ENCODE assay signal across 31 cellular contexts in the genomic region with DNA sequence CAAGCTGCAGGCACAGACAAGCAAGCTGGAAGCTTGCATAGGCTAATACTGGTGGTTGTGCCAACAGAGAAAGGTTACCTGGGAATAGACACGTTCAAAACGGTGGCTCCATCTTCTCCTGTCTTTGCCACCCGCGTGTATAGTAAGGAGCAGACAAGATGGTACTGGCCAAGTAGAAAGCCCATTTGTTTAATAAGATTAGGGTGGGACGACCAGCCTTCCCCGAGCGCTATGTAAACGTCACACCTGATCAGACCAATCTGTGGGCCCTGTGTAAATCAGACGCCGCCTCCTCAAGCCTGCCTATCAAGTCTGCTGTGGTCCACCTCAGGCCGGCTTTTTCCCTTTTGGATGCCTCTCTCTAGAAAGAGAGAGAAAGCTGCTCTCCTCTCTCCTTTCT.
"Had no signal": no experiment of that assay in that cellular context is flagged by ENCODE, and none has a peak within 500 bp of the region (broad histone marks: within the 10 kb centered on the region; RNA-seq: fewer than 3 reads in every experiment).

No MANE protein-coding gene starts in this region.

- ATAC-seq: activated CD4-positive, alpha-beta T cell treated with anti-CD3 and anti-CD28 coated beads for 36 hours; activated CD8-positive, alpha-beta memory T cell treated with anti-CD3 and anti-CD28 coated beads, Interleukin-2, amount 10 ng/mL, durations not matched to agents 7 days and 5 days; activated CD8-positive, alpha-beta T cell treated with anti-CD3 and anti-CD28 coated beads, Interleukin-2, amount 10 ng/mL, durations not matched to agents 7 days and 5 days; activated naive CD8-positive, alpha-beta T cell treated with anti-CD3 and anti-CD28 coated beads, Interleukin-2, amount 50 U/mL, for 24 hours; body of pancreas; effector memory CD8-positive, alpha-beta T cell; gastroesophageal sphincter; heart right ventricle; T-helper 17 cell had no signal

- H3K4me3 ChIP-seq: adrenal gland, body of pancreas, esophagus squamous epithelium, gastroesophageal sphincter, heart right ventricle had no signal

- H3K36me3 ChIP-seq: adrenal gland, esophagus squamous epithelium, gastroesophageal sphincter, heart right ventricle had no signal

- FAIRE-seq: colon had no signal

- H3K4me1 ChIP-seq: adrenal gland, body of pancreas, gastroesophageal sphincter, heart right ventricle had no signal

- DNase-seq: activated CD4-positive, alpha-beta memory T cell treated with anti-CD3 and anti-CD28 coated beads for 36 hours; activated CD4-positive, alpha-beta T cell treated with anti-CD3 and anti-CD28 coated beads for 36 hours; activated CD4-positive, alpha-beta T cell treated with anti-CD3 and anti-CD28 coated beads, Interleukin-2, amount 10 ng/mL, durations not matched to agents 24 days and 14 days; activated CD4-positive, CD25-positive, alpha-beta regulatory T cell; activated CD4-positive, CD25-positive, alpha-beta regulatory T cell treated with anti-CD3 and anti-CD28 coated beads, Interleukin-2, amount 50 U/mL, for 72 hours; activated CD8-positive, alpha-beta memory T cell treated with anti-CD3 and anti-CD28 coated beads, Interleukin-2, amount 10 ng/mL, durations not matched to agents 7 days and 5 days; activated CD8-positive, alpha-beta memory T cell treated with anti-CD3 and anti-CD28 coated beads, Interleukin-2, amount 50 U/mL, for 4 hours; activated CD8-positive, alpha-beta T cell treated with anti-CD3 and anti-CD28 coated beads, Interleukin-2, amount 10 ng/mL, durations not matched to agents 7 days and 5 days; activated effector memory CD4-positive, alpha-beta T cell treated with anti-CD3 and anti-CD28 coated beads, Interleukin-2, amount 50 U/mL, for 16 hours; activated naive CD4-positive, alpha-beta T cell treated with anti-CD3 and anti-CD28 coated beads for 36 hours; activated naive CD8-positive, alpha-beta T cell treated with anti-CD3 and anti-CD28 coated beads for 36 hours; activated naive CD8-positive, alpha-beta T cell treated with anti-CD3 and anti-CD28 coated beads, Interleukin-2, amount 50 U/mL, for 24 hours; activated T-cell treated with anti-CD3 and anti-CD28 coated beads, Interleukin-2, amount 50 U/mL, for 1 hour; activated T-cell treated with anti-CD3 and anti-CD28 coated beads, Interleukin-2, amount 50 U/mL, for 48 hours; adrenal gland; amygdala; aorta; caudate nucleus; cortex of kidney; dermis blood vessel endothelial cell; effector CD4-positive, alpha-beta T cell; effector memory CD8-positive, alpha-beta T cell; erythroblast; esophagus squamous epithelium; foreskin melanocyte; heart right ventricle; T-helper 17 cell; T1000 had no signal

- H3K9me3 ChIP-seq: adrenal gland, body of pancreas, esophagus squamous epithelium, gastroesophageal sphincter, heart right ventricle had no signal

- H3K27ac ChIP-seq: adrenal gland, body of pancreas, esophagus squamous epithelium, gastroesophageal sphincter, heart right ventricle had no signal

- H3K27me3 ChIP-seq: adrenal gland, body of pancreas, esophagus squamous epithelium, gastroesophageal sphincter, heart right ventricle had no signal
